Comparison of ENCODE assay signal across 8 cellular contexts in the genomic region with DNA sequence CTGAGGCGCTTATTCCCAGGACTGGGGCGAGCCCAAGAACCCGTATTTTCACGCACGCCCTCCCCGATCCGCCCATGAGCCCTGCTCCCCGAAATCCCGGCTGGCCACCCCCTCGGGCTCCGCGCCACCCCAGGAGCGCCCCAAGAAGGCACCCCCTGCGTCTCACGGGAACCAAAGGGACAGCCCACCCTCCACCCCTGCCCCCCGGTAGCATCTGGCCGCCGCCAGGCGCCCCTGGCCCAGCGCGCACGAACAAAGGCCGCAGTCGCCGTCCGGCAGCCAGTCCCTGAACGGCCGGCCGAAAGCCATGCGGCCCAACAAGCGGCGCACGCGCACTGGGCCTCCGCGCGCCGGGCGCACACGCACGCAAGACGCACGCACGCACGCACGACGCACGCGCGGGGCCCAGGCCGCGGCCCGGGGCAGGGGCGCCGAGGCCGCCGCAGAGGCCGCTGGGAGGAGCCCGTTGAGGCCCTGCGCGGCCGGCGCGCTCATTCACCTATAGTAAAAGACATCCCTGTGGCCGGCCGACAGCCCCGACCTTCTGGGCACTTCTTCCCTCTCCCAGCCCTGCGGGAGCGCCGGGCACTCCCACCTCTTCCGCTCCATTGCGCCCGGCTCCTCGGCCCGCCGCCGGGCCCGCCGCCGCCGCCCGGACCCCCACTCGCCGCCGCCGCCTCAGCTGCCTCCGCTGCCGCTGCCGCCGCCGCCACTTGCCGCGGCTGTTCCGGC. TPM values are rescaled to one million over a fixed set of nuclear protein-coding genes. Genes with fewer than 3 reads are reported as not detected.
DNase-seq lines count a peak whose midpoint lies in the region; ATAC-seq and TF ChIP-seq lines count a peak whose summit lies in the region.

No MANE protein-coding gene starts in this region.

- POLR2A ChIA-PET in AG04449 (lab: Yijun Ruan, JAX): interaction anchor here (0.8 to 2.1 kb wide), 5 partner anchors 10 to 26 kb away, joined by 3 to 11 read pairs (median 5); a partner anchor contains a TSS

- peak; percentile 91 for TF ChIP-seq POLR2A in GM18526 (IDR thresholded peaks at IDR 0.05; ENCODE audit: extremely low read depth, insufficient read length)

- TF ChIP-seq CTCF in AG04449 (IDR thresholded peaks at IDR 0.05; ENCODE audit: insufficient read depth, low read length, missing control alignments) (no peak), kidney epithelial cell (IDR thresholded peaks at IDR 0.05; ENCODE audit: insufficient read depth, low read length, poor library complexity, severe bottlenecking) (no peak)

- ATAC-seq in HG03060 (IDR thresholded peaks at IDR 0.05; ENCODE audit: low read depth, unreplicated experiment): peak; percentile 35
- ATAC-seq in activated CD4-positive, CD25-positive, alpha-beta regulatory T cell treated with anti-CD3 and anti-CD28 coated beads, Interleukin-2, amount 50 U/mL, for 24 hours: peak; percentile 85 to 87
- peak; percentile 85 for ATAC-seq in central memory CD8-positive, alpha-beta T cell (replicated peaks; ENCODE audit: extremely low read depth, poor library complexity, severe bottlenecking)

- DNase-seq in AG04449 (ENCODE audit: low read depth, low spot score): no peak
- DNase-seq in NCI-H2171 treated with DMSO at 0.1 percent for 48 hours (lab: John Stamatoyannopoulos, UW): peak; percentile 66
- DNase-seq in central memory CD8-positive, alpha-beta T cell (ENCODE audit: low spot score in 2 of 2): peak; percentile 63 to 73
- peak; percentile 31 for DNase-seq in kidney epithelial cell (ENCODE audit: low read depth)
- DNase-seq in stimulated activated CD4-positive, alpha-beta T cell treated with anti-CD3 and anti-CD28 coated beads, Interleukin-15, amount 100 ng/mL, for 1 hour (ENCODE audit: low read depth in 1 of 2, low spot score in 1 of 2): peak; percentile 75 to 78

- no peaks in the 10 kb centered on the region for H3K36me3 ChIP-seq in kidney epithelial cell (ENCODE audit: control insufficient read depth, insufficient read depth, low read length)

- H3K4me3 ChIP-seq in AG04449 (ENCODE audit: low read depth, low read length) (peak overlapping the region; percentile 84), kidney epithelial cell (ENCODE audit: low read depth, low read length) (peak overlapping the region; percentile 94)

- peaks cover 11% of the 10 kb centered on the region for H3K4me1 Mint-ChIP-seq in central memory CD8-positive, alpha-beta T cell

- H3K4me3 Mint-ChIP-seq in central memory CD8-positive, alpha-beta T cell: peak overlapping the region; percentile 85

- CTCF ChIA-PET in AG04449 (lab: Yijun Ruan, JAX): interaction anchor here (1.0 to 2.3 kb wide), 6 partner anchors 10 to 46 kb away, joined by 4 to 7 read pairs (median 6); no protein-coding TSS in a partner anchor

- no peaks in the 10 kb centered on the region for H3K27me3 ChIP-seq in kidney epithelial cell (ENCODE audit: control insufficient read depth, insufficient read depth, low read length)

- peaks cover 17% of the 10 kb centered on the region for H3K36me3 Mint-ChIP-seq in central memory CD8-positive, alpha-beta T cell (ENCODE audit: insufficient read depth)

- no peaks in the 10 kb centered on the region for H3K9me3 Mint-ChIP-seq in central memory CD8-positive, alpha-beta T cell

- peak overlapping the region; percentile 87 for H3K27ac Mint-ChIP-seq in central memory CD8-positive, alpha-beta T cell (ENCODE audit: low read depth)

- no peaks in the 10 kb centered on the region for H3K27me3 Mint-ChIP-seq in central memory CD8-positive, alpha-beta T cell

RNA-seq across cellular contexts. Expression of a gene that starts 0.5 kb away (rescaled TPM):
- total RNA-seq in kidney epithelial cell: 118 and 130 TPM in 2 replicates

RNA-seq across cellular contexts. Expression of a gene that starts 13.1 kb away (rescaled TPM):
- total RNA-seq in kidney epithelial cell: 77.8 and 84.6 TPM in 2 replicates

RNA-seq across cellular contexts. Expression of a gene that starts 24.1 kb away (rescaled TPM):
- 90.9 and 112 TPM in 2 replicates for total RNA-seq in kidney epithelial cell

Comparison
In these comparisons a context has a peak if more than half of its experiments do, and no peak if none do; other contexts are left out.
1. ATAC-seq: peak in every context shown above with its lines; median percentile 86 in activated CD4-positive, CD25-positive, alpha-beta regulatory T cell treated with anti-CD3 and anti-CD28 coated beads, Interleukin-2, amount 50 U/mL, for 24 hours; 85 in central memory CD8-positive, alpha-beta T cell; 35 in HG03060.